11 cellular contexts compared by ENCODE assay signal in genomic region chr2:46306988-46307655, GRCh38. TPM values are rescaled to one million over a fixed set of nuclear protein-coding genes. Genes with fewer than 3 reads are reported as not detected.
DNase-seq lines count a peak whose midpoint lies in the region; ATAC-seq and TF ChIP-seq lines count a peak whose summit lies in the region.
"Had no signal": no experiment of that assay in that cellular context is flagged by ENCODE, and none has a peak within 500 bp of the region (broad histone marks: within the 10 kb centered on the region; RNA-seq: fewer than 3 reads in every experiment).

No MANE protein-coding gene starts in this region.

- peak; percentile 36 to 43 for TF ChIP-seq RAD21 in liver (IDR thresholded peaks at IDR 0.05)

- H3T11ph ChIP-seq in H9 (ENCODE audit: low read length): no peak overlapping the region

- H3K4ac ChIP-seq in H9 (ENCODE audit: low read depth, low read length): no peak overlapping the region

- H3K9me3 Mint-ChIP-seq in H9: peaks cover 8 to 12% of the 10 kb centered on the region in 2 experiments

- no peak overlapping the region for H3K4me3 Mint-ChIP-seq in H9
- H3K4me3 Mint-ChIP-seq: T-helper 17 cell had no signal

- H3K4me2 ChIP-seq in Loucy (ENCODE audit: low read depth, low read length, poor library complexity, severe bottlenecking) (peak overlapping the region; percentile 69), H9 (ENCODE audit: insufficient read depth, insufficient read length, low read length) (no peak overlapping the region)

- H4K20me1 ChIP-seq in Loucy (ENCODE audit: insufficient read depth, low read length, poor library complexity, severe bottlenecking): no peaks in the 10 kb centered on the region
- no peaks in the 10 kb centered on the region for H4K20me1 ChIP-seq in H9 (ENCODE audit: control insufficient read depth, insufficient read depth, insufficient read length)

- no peak overlapping the region for H3K23ac ChIP-seq in H9 (ENCODE audit: insufficient read length, low read depth, low read length)

- H3K14ac ChIP-seq in H9 (ENCODE audit: insufficient read depth, low read length): no peak overlapping the region

- TF ChIP-seq CTCF in Loucy (conservative IDR thresholded peaks at IDR 0.05; ENCODE audit: low read length) (no peak), breast epithelium (IDR thresholded peaks at IDR 0.05) (no peak), liver (IDR thresholded peaks at IDR 0.05; ENCODE audit: low read depth, low read length, missing input control) (no peak), tibial artery (IDR thresholded peaks at IDR 0.05) (no peak), H9 (conservative IDR thresholded peaks at IDR 0.05) (no peak)

- H2BK120ac ChIP-seq in H9 (ENCODE audit: low read depth, low read length, poor library complexity, severe bottlenecking): no peak overlapping the region

- intact Hi-C loops in breast epithelium (cut with DNase I; ENCODE audit: low total_unique reads) (no loop called here), tibial artery (cut with DNase I; ENCODE audit: low total_unique reads) (no loop called here)

- H3F3A ChIP-seq in Loucy (ENCODE audit: low read depth): no peaks in the 10 kb centered on the region

- no peak overlapping the region for H3K9ac ChIP-seq in Loucy (ENCODE audit: low read depth, low read length, poor library complexity, severe bottlenecking)
- peak overlapping the region; percentile 64 to 73 for H3K9ac ChIP-seq in liver (ENCODE audit: low read depth in 1 of 2, low read length in 2 of 2)
- no peak overlapping the region for H3K9ac ChIP-seq in H9 (ENCODE audit: extremely low read depth, insufficient read length, low read length)

- no peak overlapping the region for H3K56ac ChIP-seq in H9 (ENCODE audit: insufficient read length, low read depth, low read length)

- no peak overlapping the region for H2BK15ac ChIP-seq in H9 (ENCODE audit: low read depth, low read length)

- no peaks in the 10 kb centered on the region for H3K79me1 ChIP-seq in H9 (ENCODE audit: insufficient read depth, low read depth, low read length, poor library complexity, severe bottlenecking)

- no peaks in the 10 kb centered on the region for H3K9me3 ChIP-seq in Loucy (ENCODE audit: insufficient read depth, low read depth, low read length)
- H3K9me3 ChIP-seq in breast epithelium: no peaks in the 10 kb centered on the region
- H3K9me3 ChIP-seq in liver (ENCODE audit: control insufficient read depth in 4 of 4, low read length in 3 of 4): no peaks in the 10 kb centered on the region
- H3K9me3 ChIP-seq in tibial artery: no peaks in the 10 kb centered on the region
- no peaks in the 10 kb centered on the region for H3K9me3 ChIP-seq in H9 (ENCODE audit: control insufficient read depth, low read depth, low read length)

- H4K91ac ChIP-seq in H9 (ENCODE audit: insufficient read length, low read depth, low read length): no peak overlapping the region

- no peak overlapping the region for H3K4me3 ChIP-seq in Loucy (ENCODE audit: low read length, poor library complexity, severe bottlenecking)
- peak overlapping the region in 1 of 3 donors; percentile 24 for H3K4me3 ChIP-seq in breast epithelium
- peak overlapping the region in 2 of 3 donors; percentile 5 to 59 for H3K4me3 ChIP-seq in liver (ENCODE audit: low read depth in 1 of 3, low read length in 3 of 3)
- H3K4me3 ChIP-seq in tibial artery: no peak overlapping the region

- H3K27me3 Mint-ChIP-seq in H9 (ENCODE audit: low read depth): peaks cover 52% of the 10 kb centered on the region

- peaks cover 72% of the 10 kb centered on the region for H3K4me1 ChIP-seq in Loucy (ENCODE audit: insufficient read depth, low read length, poor library complexity, severe bottlenecking)
- H3K4me1 ChIP-seq in breast epithelium: peaks cover 0 to 9% of the 10 kb centered on the region in 2 donors
- H3K4me1 ChIP-seq in liver (ENCODE audit: control insufficient read depth in 4 of 4, insufficient read depth in 4 of 4, low read length in 3 of 4): peaks cover 38 to 92% (median 63%) of the 10 kb centered on the region in 4 donors
- H3K4me1 ChIP-seq in tibial artery: peaks cover 6 to 100% (median 87%) of the 10 kb centered on the region in 4 donors
- peaks cover 6% of the 10 kb centered on the region; the same call in 1 of the 2 replicates for H3K4me1 ChIP-seq in H9 (ENCODE audit: insufficient read depth, low read length)

- 19% methylated on average over 8 of the region's 8 CpGs for WGBS in liver
- no CpG with 5 or more reads among the region's 8 CpGs for WGBS in H9 (ENCODE audit: extremely low coverage, insufficient read length, low lambda C conversion rate)

- H4K8ac ChIP-seq in H9 (replicated peaks; ENCODE audit: insufficient read length, low read depth, low read length): no peak overlapping the region

- DNase-seq in breast epithelium (ENCODE audit: low spot score in 2 of 2): no peak
- no peak for DNase-seq in tibial artery
- no peak for DNase-seq in H9
- DNase-seq: activated CD4-positive, alpha-beta T cell treated with anti-CD3 and anti-CD28 coated beads, Interleukin-2, amount 50 U/mL, for 1 hour; hypothalamus; NK-92 treated with Interleukin-12 subunit alpha and Interleukin-12 subunit beta, amount 100 ng/mL, for 24 hours; T-helper 17 cell had no signal

- peaks cover 2 to 12% (median 9%) of the 10 kb centered on the region in 3 experiments; a peak in 6 of 7 replicates for H3K36me3 Mint-ChIP-seq in H9 (ENCODE audit: insufficient read depth in 1 of 3, low read depth in 3 of 3)

- H3K27ac ChIP-seq in breast epithelium (peak overlapping the region; percentile 54 to 60), liver (ENCODE audit: low read depth in 1 of 2, low read length in 2 of 2) (peak overlapping the region; percentile 88 to 95), tibial artery (peak overlapping the region; percentile 83 to 84), H9 (ENCODE audit: insufficient read length, low read depth, low read length) (no peak overlapping the region)

- no peak for TF ChIP-seq POLR2A in breast epithelium (IDR thresholded peaks at IDR 0.05)

- no peaks in the 10 kb centered on the region for H3K36me3 ChIP-seq in Loucy (ENCODE audit: insufficient read depth, low read length)
- no peaks in the 10 kb centered on the region for H3K36me3 ChIP-seq in breast epithelium
- H3K36me3 ChIP-seq in liver (ENCODE audit: control insufficient read depth in 4 of 4, insufficient read depth in 3 of 4, low read depth in 1 of 4, low read length in 3 of 4): peaks cover 0 to 3% (median 0%) of the 10 kb centered on the region in 4 donors
- H3K36me3 ChIP-seq in tibial artery: no peaks in the 10 kb centered on the region

- no peak overlapping the region for H3K27ac Mint-ChIP-seq in H9
- H3K27ac Mint-ChIP-seq: T-helper 17 cell had no signal

- H2BK12ac ChIP-seq in H9 (ENCODE audit: insufficient read length, low read depth, low read length): no peak overlapping the region

- no peak overlapping the region for H2BK20ac ChIP-seq in H9 (ENCODE audit: low read depth, low read length, poor library complexity, severe bottlenecking)

- H2BK5ac ChIP-seq in H9 (ENCODE audit: insufficient read length, low read length): no peak overlapping the region

- no peak overlapping the region for H4K5ac ChIP-seq in H9 (ENCODE audit: insufficient read length, low read depth, low read length)

- no peaks in the 10 kb centered on the region for H3K23me2 ChIP-seq in H9 (ENCODE audit: insufficient read length, low read depth, low read length, poor library complexity, severe bottlenecking)

- H2AFZ ChIP-seq in Loucy (ENCODE audit: low read length): no peak overlapping the region
- H2AFZ ChIP-seq in H9 (ENCODE audit: low read length): no peak overlapping the region

- H3K9me2 ChIP-seq in Loucy (replicated peaks; ENCODE audit: low read depth, low read length): no peaks in the 10 kb centered on the region

- no peak overlapping the region for H3K18ac ChIP-seq in H9 (ENCODE audit: insufficient read length, low read depth, low read length)

- ATAC-seq in HG02623 (IDR thresholded peaks at IDR 0.05; ENCODE audit: unreplicated experiment) (no peak), GM19328 (IDR thresholded peaks at IDR 0.05; ENCODE audit: unreplicated experiment) (no peak)
- ATAC-seq: T-helper 17 cell had no signal

- peaks cover 15 to 29% of the 10 kb centered on the region in 2 experiments for H3K4me1 Mint-ChIP-seq in H9

- peaks cover 76% of the 10 kb centered on the region for H3K79me2 ChIP-seq in Loucy (ENCODE audit: insufficient read depth, low read length)
- H3K79me2 ChIP-seq in H9 (ENCODE audit: insufficient read depth, low read length): no peaks in the 10 kb centered on the region

- H2AK5ac ChIP-seq in H9 (ENCODE audit: insufficient read length, low read length): no peak overlapping the region

- H3K27me3 ChIP-seq in Loucy (ENCODE audit: insufficient read depth, low read length, poor library complexity, severe bottlenecking): no peaks in the 10 kb centered on the region
- H3K27me3 ChIP-seq in breast epithelium: no peaks in the 10 kb centered on the region
- no peaks in the 10 kb centered on the region for H3K27me3 ChIP-seq in liver (ENCODE audit: control insufficient read depth in 4 of 4, insufficient read depth in 4 of 4, low read length in 3 of 4)
- H3K27me3 ChIP-seq in tibial artery: no peaks in the 10 kb centered on the region
- no peaks in the 10 kb centered on the region for H3K27me3 ChIP-seq in H9 (ENCODE audit: insufficient read depth, low read length)

RNA-seq across cellular contexts. Expression of gene EPAS1, which starts 9.9 kb away (rescaled TPM):
- 100 to 1,000 TPM in 2 of 3 donors, 10 to 100 TPM in 1; 92.5 to 274 (median 229) TPM for total RNA-seq in breast epithelium
- 100 to 1,000 TPM in 1 of 2 donors, 10 to 100 TPM in 1; 51.5 to 193 TPM for total RNA-seq in liver
- 10 to 100 TPM; 26.2 to 70.7 TPM for polyA plus RNA-seq in liver
- 1.1 and 1.4 TPM in 2 replicates for total RNA-seq in H9 (2021)

Comparison
In these comparisons a context has a peak if more than half of its experiments do, and no peak if none do; other contexts are left out.
1. H3K4me3 ChIP-seq: peak in liver (2 of 3); none in Loucy (single experiment) and tibial artery (0 of 2).
2. H3K9ac ChIP-seq: peak in liver (2 of 2); none in Loucy (single experiment) and H9 (single experiment).
3. RNA of gene EPAS1, which starts 9.9 kb away (total RNA-seq): 92.5 to 274 TPM in breast epithelium and 51.5 to 193 TPM in liver; 1.1 to 1.4 TPM in H9; every median in the first group is over 10 times any median in the second.